8 cellular contexts compared by ENCODE assay signal in the genomic region with DNA sequence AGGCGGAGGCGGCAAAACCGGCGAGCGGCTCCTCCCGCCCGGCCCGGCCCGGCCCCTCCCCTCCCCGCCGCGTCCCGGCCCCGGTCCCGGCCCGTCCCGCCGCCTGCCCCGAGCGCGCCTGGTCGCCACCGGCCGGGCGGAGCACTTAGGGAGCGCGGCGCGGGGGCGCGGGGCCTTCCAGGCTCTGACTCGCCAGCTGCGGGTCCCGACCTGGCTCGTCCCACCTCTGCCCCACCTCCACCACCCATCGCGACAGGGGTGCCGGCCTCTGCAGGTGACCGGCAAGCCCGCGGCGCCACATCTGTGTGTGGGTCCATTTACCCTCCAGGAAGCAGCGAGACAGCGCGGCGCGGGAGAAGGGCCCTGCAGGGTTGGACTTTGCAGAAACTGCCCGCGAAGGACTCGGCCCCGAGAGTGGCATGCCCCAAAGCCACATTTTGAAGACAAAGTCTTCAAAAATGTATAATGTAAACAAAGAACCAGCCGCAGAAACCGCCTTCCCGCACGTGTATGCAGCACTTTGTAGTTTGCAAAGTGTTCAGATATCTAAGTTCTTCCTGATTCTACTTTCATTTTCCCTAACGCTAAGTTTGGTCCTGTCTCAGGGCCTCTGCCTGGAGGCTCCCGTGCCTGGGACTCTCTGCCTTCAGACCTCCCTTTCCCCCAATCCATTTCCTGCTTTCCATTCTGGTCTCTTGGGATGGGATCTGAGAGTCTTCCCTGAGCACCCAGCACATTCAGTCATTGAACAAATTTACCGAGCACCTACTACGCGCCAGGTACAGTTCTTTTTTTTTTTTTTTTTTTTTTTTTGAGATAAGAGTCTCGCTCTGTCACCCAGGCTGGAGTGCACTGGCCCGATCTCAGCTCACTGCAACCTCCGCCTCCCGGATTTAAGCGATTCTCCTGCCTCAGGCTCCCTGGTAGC. TPM values are rescaled to one million over a fixed set of nuclear protein-coding genes. Genes with fewer than 3 reads are reported as not detected.
A peak's percentile ranks its signal among the peaks of the same experiment; 100 is the strongest.
DNase-seq lines count a peak whose midpoint lies in the region; ATAC-seq, FAIRE-seq and TF ChIP-seq lines count a peak whose summit lies in the region.

A gene (minus strand): TSS at position 40 of the 928 bp plus-strand sequence. CDS start 19,158 bp downstream, outside the sequence.

- no peaks in the 10 kb centered on the region for H3K9me3 Mint-ChIP-seq in activated naive CD8-positive, alpha-beta T cell treated with anti-CD3 and anti-CD28 coated beads, Interleukin-2, amount 50 U/mL, for 24 hours

- H3K27ac Mint-ChIP-seq in activated naive CD8-positive, alpha-beta T cell treated with anti-CD3 and anti-CD28 coated beads, Interleukin-2, amount 50 U/mL, for 24 hours = peak within 1 kb of the TSS; percentile 92

- peak within 1 kb of the TSS; percentile 63 to 88 (median 76) for H3K4me3 ChIP-seq in heart left ventricle

- 11 to 38% (median 24%) methylated on average over 18 to 65 of the region's 65 CpGs for WGBS in heart left ventricle, 4 donors

- H3K27me3 Mint-ChIP-seq in activated naive CD8-positive, alpha-beta T cell treated with anti-CD3 and anti-CD28 coated beads, Interleukin-2, amount 50 U/mL, for 24 hours = no peaks in the 10 kb centered on the region

- no peaks in the 10 kb centered on the region for H3K9me3 ChIP-seq in heart left ventricle

- H3K27me3 ChIP-seq in heart left ventricle = peaks cover 0 to 3% (median 0%) of the 10 kb centered on the region in 9 donors

- H3K36me3 ChIP-seq in heart left ventricle = peaks cover 0 to 7% (median 0%) of the 10 kb centered on the region in 9 donors

- H3K4me1 ChIP-seq in heart left ventricle = peaks cover 0 to 18% (median 7%) of the 10 kb centered on the region in 12 donors

- H3K36me3 Mint-ChIP-seq in activated naive CD8-positive, alpha-beta T cell treated with anti-CD3 and anti-CD28 coated beads, Interleukin-2, amount 50 U/mL, for 24 hours (ENCODE audit: low read depth) = no peaks in the 10 kb centered on the region

- TF ChIP-seq POLR2A in heart left ventricle (IDR thresholded peaks at IDR 0.05) = no peak

- peak within 1 kb of the TSS; percentile 60 to 89 (median 74) for H3K27ac ChIP-seq in heart left ventricle

- ATAC-seq in HG03520 (IDR thresholded peaks at IDR 0.05; ENCODE audit: unreplicated experiment) = peak; percentile 52
- ATAC-seq in activated naive CD8-positive, alpha-beta T cell treated with anti-CD3 and anti-CD28 coated beads, Interleukin-2, amount 50 U/mL, for 24 hours = peak; percentile 59
- peak in 3 of 4 donors; percentile 53 to 84 (median 83) for ATAC-seq in heart left ventricle

- H3K4me3 Mint-ChIP-seq in activated naive CD8-positive, alpha-beta T cell treated with anti-CD3 and anti-CD28 coated beads, Interleukin-2, amount 50 U/mL, for 24 hours = peak within 1 kb of the TSS; percentile 84

- no peak for TF ChIP-seq CTCF in heart left ventricle (IDR thresholded peaks at IDR 0.05)

- peaks cover 31% of the 10 kb centered on the region for H3K4me1 Mint-ChIP-seq in activated naive CD8-positive, alpha-beta T cell treated with anti-CD3 and anti-CD28 coated beads, Interleukin-2, amount 50 U/mL, for 24 hours

- peak; percentile 44 for DNase-seq in 8988T
- DNase-seq in GM18507 (ENCODE audit: extremely low spot score, insufficient read length, low read depth) = peak; percentile 12
- DNase-seq in SW480 (ENCODE audit: low spot score) = peak; percentile 75
- peak; percentile 56 for DNase-seq in activated naive CD8-positive, alpha-beta T cell treated with anti-CD3 and anti-CD28 coated beads, Interleukin-2, amount 50 U/mL, for 24 hours
- peak; percentile 23 to 79 (median 47) for DNase-seq in heart left ventricle
- DNase-seq in pons (ENCODE audit: low spot score) = peak; percentile 12
- peak; percentile 58 for DNase-seq in urothelium cell line (ENCODE audit: low spot score)

- peak; percentile 71 for FAIRE-seq in GM18507 (lab: Jason Lieb, UNC)
- FAIRE-seq in urothelium cell line (lab: Jason Lieb, UNC) = peak; percentile 74

- intact Hi-C loops in heart left ventricle (cut with DNase I) = no loop called here

RNA-seq across cellular contexts. Expression of the gene that starts here (rescaled TPM):
- total RNA-seq in heart left ventricle = 10 to 100 TPM in 4 of 9 donors, 1 to 10 TPM in 5; 6.3 to 14.3 (median 9.6) TPM
- 1 to 10 TPM; 6.4 to 7.6 TPM for polyA plus RNA-seq in heart left ventricle

Comparison
In these comparisons a context has a peak if more than half of its experiments do, and no peak if none do; other contexts are left out.
1. Peak in every context shown above with its lines: DNase-seq, ATAC-seq, H3K4me3 ChIP-seq and H3K27ac ChIP-seq.
2. DNase-seq: peak in every context shown above with its lines; median percentile 75 in SW480; 58 in urothelium cell line; 56 in activated naive CD8-positive, alpha-beta T cell treated with anti-CD3 and anti-CD28 coated beads, Interleukin-2, amount 50 U/mL, for 24 hours; 47 in heart left ventricle; 44 in 8988T; 12 in GM18507; 12 in pons.